Comparison of ENCODE assay signal across 24 cellular contexts in genomic region chr6:36559394-36559793, GRCh38.
"Had no signal": no experiment of that assay in that cellular context is flagged by ENCODE, and none has a peak within 500 bp of the region (broad histone marks: within the 10 kb centered on the region; RNA-seq: fewer than 3 reads in every experiment).

No MANE protein-coding gene starts in this region.

- H3K4me3 ChIP-seq: body of pancreas, coronary artery, esophagus squamous epithelium, left ventricle myocardium inferior, skin epidermis had no signal

- H3K27ac ChIP-seq: body of pancreas, coronary artery, left ventricle myocardium inferior, skin epidermis had no signal

- H3K4me1 Mint-ChIP-seq: WTC11 had no signal

- DNase-seq: activated CD4-positive, alpha-beta T cell treated with anti-CD3 and anti-CD28 coated beads for 48 hours; activated CD8-positive, alpha-beta memory T cell treated with anti-CD3 and anti-CD28 coated beads, Interleukin-2, amount 50 U/mL, for 4 hours; activated CD8-positive, alpha-beta T cell treated with anti-CD3 and anti-CD28 coated beads, Interleukin-2, amount 10 ng/mL, durations not matched to agents 7 days and 5 days; activated effector memory CD4-positive, alpha-beta T cell treated with anti-CD3 and anti-CD28 coated beads, Interleukin-2, amount 50 U/mL, for 16 hours; activated T-cell treated with anti-CD3 and anti-CD28 coated beads, Interleukin-2, amount 50 U/mL, for 48 hours; amygdala; body of pancreas; central memory CD4-positive, alpha-beta T cell; effector CD4-positive, alpha-beta T cell; esophagus squamous epithelium; hippocampal formation; kidney; left ventricle myocardium inferior; nephron progenitor cell; right cardiac atrium; stimulated activated CD4-positive, alpha-beta T cell treated with anti-CD3 and anti-CD28 coated beads, Interleukin-4, amount 100 ng/mL, for 4 hours; stimulated activated CD8-positive, alpha-beta memory T cell treated with anti-CD3 and anti-CD28 coated beads, Interleukin-4, amount 100 ng/mL, for 48 hours had no signal

- H3K36me3 Mint-ChIP-seq: activated naive CD8-positive, alpha-beta T cell; type B pancreatic cell; WTC11 had no signal

- H3K9me3 ChIP-seq: body of pancreas, esophagus squamous epithelium, left ventricle myocardium inferior had no signal

- ATAC-seq: activated CD8-positive, alpha-beta T cell treated with anti-CD3 and anti-CD28 coated beads, Interleukin-2, amount 10 ng/mL, durations not matched to agents 7 days and 5 days; body of pancreas; right cardiac atrium; WTC11 had no signal

- H3K27me3 Mint-ChIP-seq: activated naive CD8-positive, alpha-beta T cell; stimulated activated naive CD8-positive, alpha-beta T cell treated with anti-CD3 and anti-CD28 coated beads, Interleukin-15, Interleukin-2, amounts not matched to agents 100 ng/mL and 50 ng/mL, for 24 hours; type B pancreatic cell had no signal

- H3K27ac Mint-ChIP-seq: activated CD8-positive, alpha-beta T cell treated with anti-CD3 and anti-CD28 coated beads, Interleukin-2, amount 10 ng/mL, durations not matched to agents 7 days and 5 days; activated naive CD8-positive, alpha-beta T cell; nephron progenitor cell; progenitor cell of endocrine pancreas; stimulated activated naive CD8-positive, alpha-beta T cell treated with anti-CD3 and anti-CD28 coated beads, Interleukin-15, Interleukin-2, amounts not matched to agents 100 ng/mL and 50 ng/mL, for 24 hours; type B pancreatic cell; WTC11 had no signal

- H3K4me3 Mint-ChIP-seq: activated CD8-positive, alpha-beta T cell treated with anti-CD3 and anti-CD28 coated beads, Interleukin-2, amount 10 ng/mL, durations not matched to agents 7 days and 5 days; activated naive CD8-positive, alpha-beta T cell; nephron progenitor cell; stimulated activated naive CD8-positive, alpha-beta T cell treated with anti-CD3 and anti-CD28 coated beads, Interleukin-15, Interleukin-2, amounts not matched to agents 100 ng/mL and 50 ng/mL, for 24 hours; WTC11 had no signal

- H3K4me1 ChIP-seq: body of pancreas had no signal

- H3K27me3 ChIP-seq: body of pancreas, esophagus squamous epithelium had no signal

- H3K9me3 Mint-ChIP-seq: nephron progenitor cell; stimulated activated naive CD8-positive, alpha-beta T cell treated with anti-CD3 and anti-CD28 coated beads, Interleukin-15, Interleukin-2, amounts not matched to agents 100 ng/mL and 50 ng/mL, for 24 hours; type B pancreatic cell; WTC11 had no signal

- H3K36me3 ChIP-seq: esophagus squamous epithelium, left ventricle myocardium inferior had no signal
